16 cellular contexts compared by ENCODE assay signal in genomic region chr13:33637978-33638743, GRCh38.
DNase-seq lines count a peak whose midpoint lies in the region; ATAC-seq and TF ChIP-seq lines count a peak whose summit lies in the region.
"Had no signal": no experiment of that assay in that cellular context is flagged by ENCODE, and none has a peak within 500 bp of the region (broad histone marks: within the 10 kb centered on the region; RNA-seq: fewer than 3 reads in every experiment).

No MANE protein-coding gene starts in this region.

- TF ChIP-seq POLR2A in esophagus squamous epithelium (IDR thresholded peaks at IDR 0.05), result no peak

- H3K4me3 ChIP-seq in GM23248 (no peak overlapping the region), PC-3 (ENCODE audit: low read length) (no peak overlapping the region), esophagus squamous epithelium (no peak overlapping the region)
- H3K4me3 ChIP-seq in CD8-positive, alpha-beta memory T cell (ENCODE audit: low read length), result no peak overlapping the region
- H3K4me3 ChIP-seq: GM12878 had no signal

- H3K27ac ChIP-seq in GM23248 (peak overlapping the region; percentile 80), PC-3 (ENCODE audit: low read length) (no peak overlapping the region), esophagus squamous epithelium (peak overlapping the region; percentile 7 to 74 (median 50))
- no peak overlapping the region for H3K27ac ChIP-seq in CD8-positive, alpha-beta memory T cell (ENCODE audit: low read depth, low read length)

- H3K27ac Mint-ChIP-seq in CD8-positive, alpha-beta memory T cell, result peak overlapping the region in 1 of 8 donors; percentile 54
- H3K27ac Mint-ChIP-seq: activated naive CD8-positive, alpha-beta T cell treated with anti-CD3 and anti-CD28 coated beads, Interleukin-2, amount 10 ng/mL, durations not matched to agents 7 days and 5 days; IgD-negative memory B cell had no signal

- H3K9me2 ChIP-seq in GM23248 (ENCODE audit: insufficient read depth), result no peaks in the 10 kb centered on the region
- no peaks in the 10 kb centered on the region for H3K9me2 ChIP-seq in PC-3 (replicated peaks; ENCODE audit: low read length)

- H3K9me3 ChIP-seq in GM23248 (ENCODE audit: low read depth) (no peaks in the 10 kb centered on the region), PC-3 (ENCODE audit: low read length) (no peaks in the 10 kb centered on the region), esophagus squamous epithelium (no peaks in the 10 kb centered on the region)
- no peaks in the 10 kb centered on the region for H3K9me3 ChIP-seq in CD8-positive, alpha-beta memory T cell (ENCODE audit: low read length)

- ATAC-seq in PC-3, result peak; percentile 85
- ATAC-seq: GM12878; stimulated activated naive CD8-positive, alpha-beta T cell treated with anti-CD3 and anti-CD28 coated beads, Interleukin-15, Interleukin-2, amounts not matched to agents 100 U/mL and 50 U/mL, for 24 hours had no signal

- H3K4me2 ChIP-seq in GM23248 (ENCODE audit: unreplicated experiment) (peak overlapping the region; percentile 56), PC-3 (ENCODE audit: low read length) (no peak overlapping the region)

- H3K4me1 Mint-ChIP-seq in CD8-positive, alpha-beta memory T cell, result peaks cover 0 to 4% (median 4%) of the 10 kb centered on the region in 3 donors

- no peak overlapping the region for H3K4me3 Mint-ChIP-seq in CD8-positive, alpha-beta memory T cell
- H3K4me3 Mint-ChIP-seq: activated naive CD8-positive, alpha-beta T cell treated with anti-CD3 and anti-CD28 coated beads, Interleukin-2, amount 10 ng/mL, durations not matched to agents 7 days and 5 days; IgD-negative memory B cell had no signal

- H3K4me1 ChIP-seq in GM23248 (ENCODE audit: insufficient read depth) (peaks cover 80% of the 10 kb centered on the region), PC-3 (ENCODE audit: insufficient read depth, low read length) (peaks cover 13% of the 10 kb centered on the region), esophagus squamous epithelium (peaks cover 0 to 45% (median 5%) of the 10 kb centered on the region in 3 donors)
- H3K4me1 ChIP-seq in CD8-positive, alpha-beta memory T cell (ENCODE audit: insufficient read depth, low read length), result no peaks in the 10 kb centered on the region

- H3K36me3 ChIP-seq in GM23248 (ENCODE audit: low read depth) (no peaks in the 10 kb centered on the region), PC-3 (ENCODE audit: low read depth, low read length) (no peaks in the 10 kb centered on the region), esophagus squamous epithelium (no peaks in the 10 kb centered on the region)
- no peaks in the 10 kb centered on the region for H3K36me3 ChIP-seq in CD8-positive, alpha-beta memory T cell (ENCODE audit: insufficient read depth, low read length)

- H3K79me2 ChIP-seq in GM23248 (ENCODE audit: insufficient read depth) (no peaks in the 10 kb centered on the region), PC-3 (ENCODE audit: low read length) (no peaks in the 10 kb centered on the region)

- no TSS peak for BruUV-seq in PC-3 (replicated peaks; lab: Mats Ljungman, UMichigan)

- intact Hi-C loops in PC-3 (cut with micrococcal nuclease), result no loop called here
- intact Hi-C loops in esophagus squamous epithelium (cut with DNase I), result no loop called here

- H3K36me3 Mint-ChIP-seq in CD8-positive, alpha-beta memory T cell, result peaks cover 0 to 1% (median 0%) of the 10 kb centered on the region in 3 donors
- H3K36me3 Mint-ChIP-seq: activated naive CD8-positive, alpha-beta T cell treated with anti-CD3 and anti-CD28 coated beads, Interleukin-2, amount 10 ng/mL, durations not matched to agents 7 days and 5 days had no signal

- H3K9ac ChIP-seq in GM23248, result peak overlapping the region; percentile 40
- no peak overlapping the region for H3K9ac ChIP-seq in PC-3 (ENCODE audit: low read length)

- H3K27me3 ChIP-seq in GM23248 (replicated peaks; ENCODE audit: insufficient read depth) (no peaks in the 10 kb centered on the region), PC-3 (ENCODE audit: low read length) (no peaks in the 10 kb centered on the region), esophagus squamous epithelium (no peaks in the 10 kb centered on the region)
- H3K27me3 ChIP-seq in CD8-positive, alpha-beta memory T cell (ENCODE audit: insufficient read depth, low read length, poor library complexity, severe bottlenecking), result no peaks in the 10 kb centered on the region

- peaks cover 0 to 3% of the 10 kb centered on the region in 2 donors for H3K27me3 Mint-ChIP-seq in CD8-positive, alpha-beta memory T cell
- H3K27me3 Mint-ChIP-seq: activated naive CD8-positive, alpha-beta T cell treated with anti-CD3 and anti-CD28 coated beads, Interleukin-2, amount 10 ng/mL, durations not matched to agents 7 days and 5 days had no signal

- CTCF ChIA-PET in PC-3 (lab: Charles Lee), result no interaction called here
- CTCF ChIA-PET in CD8-positive, alpha-beta memory T cell (lab: Charles Lee), result no interaction called here

- in situ Hi-C loops in GM23248 (cut with MboI) (no loop called here), ACHN (cut with HindIII; ENCODE audit: low pct_ligation_motif_present, low pct_unique_long_range_greater_than_20kb, low sequenced_read_pairs) (no loop called here)

- H3F3A ChIP-seq in GM23248 (ENCODE audit: insufficient read depth) (peaks cover 69% of the 10 kb centered on the region), PC-3 (ENCODE audit: low read length, unreplicated experiment) (no peaks in the 10 kb centered on the region)

- POLR2A ChIA-PET in PC-3 (lab: Charles Lee; ENCODE audit: unreplicated experiment), result no interaction called here
- POLR2A ChIA-PET in CD8-positive, alpha-beta memory T cell (lab: Charles Lee), result interaction anchor here (1.0 kb wide), 1 partner anchor 11 kb away, joined by 3 read pairs; no protein-coding TSS in a partner anchor

- DNase-seq in GM23248 (peak; percentile 92), PC-3 (peak; percentile 53), esophagus squamous epithelium (lab: John Stamatoyannopoulos, UW) (no peak), renal cortical epithelial cell (ENCODE audit: low read depth) (peak; percentile 69), ACHN (no peak)
- DNase-seq in CD8-positive, alpha-beta memory T cell, result no peak
- DNase-seq in stimulated activated CD4-positive, alpha-beta T cell treated with anti-CD3 and anti-CD28 coated beads, Interleukin-4, amount 100 ng/mL, for 1 hour, result no peak
- DNase-seq: activated naive CD8-positive, alpha-beta T cell treated with anti-CD3 and anti-CD28 coated beads, Interleukin-2, amount 10 ng/mL, durations not matched to agents 7 days and 5 days; COR-L47; H7; NCI-H2107; posterior cingulate gyrus; stimulated activated CD4-positive, alpha-beta T cell treated with anti-CD3 and anti-CD28 coated beads, Interleukin-4, amount 100 ng/mL, for 24 hours; stimulated activated naive CD8-positive, alpha-beta T cell treated with anti-CD3 and anti-CD28 coated beads, Interleukin-15, Interleukin-2, amounts not matched to agents 100 U/mL and 50 U/mL, for 24 hours had no signal

- H4K20me1 ChIP-seq in GM23248 (ENCODE audit: insufficient read depth), result no peaks in the 10 kb centered on the region
- no peaks in the 10 kb centered on the region for H4K20me1 ChIP-seq in PC-3 (ENCODE audit: low read length)

- H2AFZ ChIP-seq in GM23248, result no peak overlapping the region
- H2AFZ ChIP-seq in PC-3 (ENCODE audit: low read length), result no peak overlapping the region

- no peaks in the 10 kb centered on the region for H3K9me3 Mint-ChIP-seq in CD8-positive, alpha-beta memory T cell
- H3K9me3 Mint-ChIP-seq: activated naive CD8-positive, alpha-beta T cell treated with anti-CD3 and anti-CD28 coated beads, Interleukin-2, amount 10 ng/mL, durations not matched to agents 7 days and 5 days; IgD-negative memory B cell had no signal

- TF ChIP-seq CTCF in PC-3 (conservative IDR thresholded peaks at IDR 0.05; ENCODE audit: low read depth, low read length) (no peak), esophagus squamous epithelium (IDR thresholded peaks at IDR 0.05) (no peak)

- WGBS in GM23248 (ENCODE audit: low coverage in 1 of 2, low lambda C conversion rate in 2 of 2, missing lambda C conversion rate in 2 of 2), 2 experiments, result 38 to 45% methylated on average over 3 of the region's 3 CpGs
- 67 to 89% methylated on average over 3 of the region's 3 CpGs for WGBS in esophagus squamous epithelium, 2 donors

Comparison
In these comparisons a context has a peak if more than half of its experiments do, and no peak if none do; other contexts are left out.
1. DNase-seq: peak in GM23248 (single experiment), PC-3 (single experiment) and renal cortical epithelial cell (single experiment); none in esophagus squamous epithelium (single experiment), CD8-positive, alpha-beta memory T cell (0 of 5), ACHN (single experiment) and stimulated activated CD4-positive, alpha-beta T cell treated with anti-CD3 and anti-CD28 coated beads, Interleukin-4, amount 100 ng/mL, for 1 hour (single experiment).
2. H3K27ac ChIP-seq: peak in GM23248 (single experiment) and esophagus squamous epithelium (4 of 4); none in PC-3 (single experiment) and CD8-positive, alpha-beta memory T cell (single experiment).